ENCODE assay signal across 9 cellular contexts in genomic region chr6:44270526-44271405, GRCh38. TPM values are rescaled to one million over a fixed set of nuclear protein-coding genes. Genes with fewer than 3 reads are reported as not detected.
DNase-seq lines count a peak whose midpoint lies in the region; ATAC-seq and TF ChIP-seq lines count a peak whose summit lies in the region.
"Had no signal": no experiment of that assay in that cellular context is flagged by ENCODE, and none has a peak within 500 bp of the region (broad histone marks: within the 10 kb centered on the region; RNA-seq: fewer than 3 reads in every experiment).

No MANE protein-coding gene starts in this region.

- intact Hi-C loops in right cardiac atrium (cut with DNase I), result loop anchor here in 1 of 4 donors (10.0 kb wide), 1 partner anchor 64 kb away; no protein-coding TSS in a partner anchor

- H3K27me3 ChIP-seq in RWPE2 (ENCODE audit: insufficient read depth, poor library complexity, severe bottlenecking) (peaks cover 31% of the 10 kb centered on the region), right cardiac atrium (ENCODE audit: control insufficient read depth, insufficient read depth) (no peaks in the 10 kb centered on the region), thoracic aorta (replicated peaks; ENCODE audit: insufficient read depth) (peaks cover 4% of the 10 kb centered on the region)

- H3K4me3 ChIP-seq in RWPE2 (ENCODE audit: severe bottlenecking), result peak overlapping the region; percentile 32
- H3K4me3 ChIP-seq in right cardiac atrium (ENCODE audit: low read length), result peak overlapping the region; percentile 77
- H3K4me3 ChIP-seq in thoracic aorta, result peak overlapping the region; percentile 55

- peaks cover 54% of the 10 kb centered on the region for H3K27me3 Mint-ChIP-seq in activated T-cell treated with anti-CD3 and anti-CD28 coated beads, Interleukin-2, amount 50 U/mL, for 4 hours (ENCODE audit: low read depth)

- no peaks in the 10 kb centered on the region for H3K4me1 ChIP-seq in RWPE2 (ENCODE audit: insufficient read depth, poor library complexity, severe bottlenecking)
- H3K4me1 ChIP-seq in right cardiac atrium (ENCODE audit: control insufficient read depth, insufficient read depth, low read length), result no peaks in the 10 kb centered on the region
- H3K4me1 ChIP-seq in thoracic aorta (ENCODE audit: control insufficient read depth in 1 of 2, low read depth in 2 of 2), result peaks cover 0 to 8% of the 10 kb centered on the region in 2 donors

- no peaks in the 10 kb centered on the region for H3K9me3 Mint-ChIP-seq in activated T-cell treated with anti-CD3 and anti-CD28 coated beads, Interleukin-2, amount 50 U/mL, for 4 hours

- H3K36me3 ChIP-seq in RWPE2 (ENCODE audit: low read depth), result no peaks in the 10 kb centered on the region
- no peaks in the 10 kb centered on the region for H3K36me3 ChIP-seq in thoracic aorta

- no peak for DNase-seq in activated T-cell treated with anti-CD3 and anti-CD28 coated beads, Interleukin-2, amount 50 U/mL, for 4 hours
- no peak for DNase-seq in activated T-cell treated with anti-CD3 and anti-CD28 coated beads, Interleukin-2, amount 50 U/mL, for 1 hour
- DNase-seq in RWPE2 (ENCODE audit: low spot score) (no peak), right cardiac atrium (no peak), thoracic aorta (ENCODE audit: low spot score) (no peak), NCI-H2029 treated with DMSO at 0.1 percent for 48 hours (lab: John Stamatoyannopoulos, UW) (no peak)
- DNase-seq in activated CD8-positive, alpha-beta memory T cell treated with anti-CD3 and anti-CD28 coated beads, Interleukin-2, amount 50 U/mL, for 48 hours, result no peak

- H3K27ac ChIP-seq in RWPE2 (ENCODE audit: poor library complexity, severe bottlenecking) (no peak overlapping the region), right cardiac atrium (ENCODE audit: low read length) (no peak overlapping the region), thoracic aorta (no peak overlapping the region)

- peaks cover 27% of the 10 kb centered on the region for H3K4me1 Mint-ChIP-seq in activated T-cell treated with anti-CD3 and anti-CD28 coated beads, Interleukin-2, amount 50 U/mL, for 4 hours (ENCODE audit: low read depth)

- WGBS in right cardiac atrium, result 2% methylated on average over 89 of the region's 90 CpGs

- H3K9me3 ChIP-seq in RWPE2 (ENCODE audit: severe bottlenecking) (no peaks in the 10 kb centered on the region), right cardiac atrium (ENCODE audit: control insufficient read depth, low read length) (no peaks in the 10 kb centered on the region), thoracic aorta (no peaks in the 10 kb centered on the region)

- peak in 1 of 2 donors; percentile 9 for ATAC-seq in activated T-cell treated with anti-CD3 and anti-CD28 coated beads, Interleukin-2, amount 50 U/mL, for 4 hours
- no peak for ATAC-seq in RWPE2 (ENCODE audit: low read depth)
- no peak for ATAC-seq in right cardiac atrium
- no peak for ATAC-seq in thoracic aorta (ENCODE audit: insufficient number of reproducible peaks, low FRiP score, low read depth)
- no peak for ATAC-seq in GM21526 (IDR thresholded peaks at IDR 0.05; ENCODE audit: low FRiP score, unreplicated experiment)
- ATAC-seq: HCT116 had no signal

- peak overlapping the region; percentile 66 for H3K4me3 Mint-ChIP-seq in activated T-cell treated with anti-CD3 and anti-CD28 coated beads, Interleukin-2, amount 50 U/mL, for 4 hours

- no peaks in the 10 kb centered on the region for H3K36me3 Mint-ChIP-seq in activated T-cell treated with anti-CD3 and anti-CD28 coated beads, Interleukin-2, amount 50 U/mL, for 4 hours (ENCODE audit: insufficient read depth)

- no peak for TF ChIP-seq CTCF in RWPE2 (IDR thresholded peaks at IDR 0.05; ENCODE audit: poor library complexity, severe bottlenecking)
- no peak for TF ChIP-seq CTCF in thoracic aorta (IDR thresholded peaks at IDR 0.05)

RNA-seq across cellular contexts. Expression of gene TMEM151B, which starts 0.5 kb away (rescaled TPM):
- under 1 TPM in 2 of 3 donors, not detected in 1; 0.03 to 0.05 TPM for total RNA-seq in activated T-cell treated with anti-CD3 and anti-CD28 coated beads, Interleukin-2, amount 50 U/mL, for 4 hours
- total RNA-seq in right cardiac atrium (1 to 10 TPM in 1 of 4 donors, under 1 TPM in 1, not detected in 2; 0.26 to 1.1 TPM), thoracic aorta (not detected)
- polyA plus RNA-seq in right cardiac atrium, result 0.88 TPM

RNA-seq across cellular contexts. Expression of gene NFKBIE, which starts 5.4 kb away (rescaled TPM):
- total RNA-seq in activated T-cell treated with anti-CD3 and anti-CD28 coated beads, Interleukin-2, amount 50 U/mL, for 4 hours, result 10 to 100 TPM; 30.0 to 36.4 (median 33.1) TPM
- total RNA-seq in right cardiac atrium, result 1 to 10 TPM; 3.7 to 5.5 (median 4.3) TPM
- 2.6 TPM for polyA plus RNA-seq in right cardiac atrium
- total RNA-seq in thoracic aorta, result 10 to 100 TPM in 1 of 2 donors, 1 to 10 TPM in 1; 5.5 to 10.6 TPM

RNA-seq across cellular contexts. Expression of gene SLC35B2, which starts 13.4 kb away (rescaled TPM):
- total RNA-seq in activated T-cell treated with anti-CD3 and anti-CD28 coated beads, Interleukin-2, amount 50 U/mL, for 4 hours, result 10 to 100 TPM; 35.0 to 42.5 (median 40.8) TPM
- total RNA-seq in right cardiac atrium, result 10 to 100 TPM; 21.0 to 25.2 (median 23.0) TPM
- polyA plus RNA-seq in right cardiac atrium, result 15.8 TPM
- total RNA-seq in thoracic aorta, result 10 to 100 TPM; 19.9 to 33.3 TPM

RNA-seq across cellular contexts. Expression of gene HSP90AB1, which starts 23.9 kb away (rescaled TPM):
- total RNA-seq in activated T-cell treated with anti-CD3 and anti-CD28 coated beads, Interleukin-2, amount 50 U/mL, for 4 hours, result 1,000 to 10,000 TPM; 3,050 to 3,190 (median 3,088) TPM
- total RNA-seq in right cardiac atrium, result 100 to 1,000 TPM; 677 to 993 (median 871) TPM
- polyA plus RNA-seq in right cardiac atrium, result 586 TPM
- 100 to 1,000 TPM; 405 to 695 TPM for total RNA-seq in thoracic aorta

RNA-seq across cellular contexts. Expression of gene AARS2, which starts 42.4 kb away (rescaled TPM):
- 10 to 100 TPM; 29.4 to 31.5 (median 29.8) TPM for total RNA-seq in activated T-cell treated with anti-CD3 and anti-CD28 coated beads, Interleukin-2, amount 50 U/mL, for 4 hours
- total RNA-seq in right cardiac atrium, result 10 to 100 TPM in 2 of 4 donors, 1 to 10 TPM in 2; 6.8 to 12.2 (median 9.3) TPM
- 4.5 TPM for polyA plus RNA-seq in right cardiac atrium
- 1 to 10 TPM; 6.0 to 8.8 TPM for total RNA-seq in thoracic aorta
